ENCODE assay signal across 8 cellular contexts in the genomic region with DNA sequence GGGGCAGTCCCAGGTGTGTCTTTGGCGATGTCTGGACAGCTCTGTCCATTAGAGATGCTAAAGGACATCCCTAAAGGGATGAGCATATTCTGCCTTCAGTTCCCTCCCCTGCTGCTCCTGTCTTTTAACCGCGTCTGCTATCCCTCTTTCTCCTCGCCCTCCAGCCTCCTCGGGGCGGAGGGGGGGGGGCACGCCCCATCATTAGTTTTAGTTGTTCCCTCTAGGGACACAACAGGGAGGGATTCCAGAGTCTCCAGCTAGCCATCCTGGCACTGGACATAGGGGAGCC. TPM values are rescaled to one million over a fixed set of nuclear protein-coding genes. Genes with fewer than 3 reads are reported as not detected.
A peak's percentile ranks its signal among the peaks of the same experiment; 100 is the strongest.
DNase-seq lines count a peak whose midpoint lies in the region; ATAC-seq, FAIRE-seq and TF ChIP-seq lines count a peak whose summit lies in the region.

No MANE protein-coding gene starts in this region.

- H3K9me3 ChIP-seq in heart left ventricle, result no peaks in the 10 kb centered on the region
- H3K9me3 ChIP-seq in breast epithelium, result no peaks in the 10 kb centered on the region
- H3K9me3 ChIP-seq in mononuclear cell (ENCODE audit: low read depth, low read length), result no peaks in the 10 kb centered on the region
- no peaks in the 10 kb centered on the region for H3K9me3 ChIP-seq in aorta (ENCODE audit: control insufficient read depth, low read length)

- peaks cover 0 to 17% (median 3%) of the 10 kb centered on the region in 12 donors for H3K4me1 ChIP-seq in heart left ventricle
- no peaks in the 10 kb centered on the region for H3K4me1 ChIP-seq in breast epithelium
- H3K4me1 ChIP-seq in mononuclear cell (ENCODE audit: insufficient read depth, low read length), result peaks cover 34% of the 10 kb centered on the region
- no peaks in the 10 kb centered on the region for H3K4me1 ChIP-seq in aorta (ENCODE audit: control insufficient read depth in 1 of 2, insufficient read depth in 2 of 2, low read length in 2 of 2)

- no peak for DNase-seq in heart left ventricle
- no peak for DNase-seq in left ventricle myocardium superior
- no peak for DNase-seq in breast epithelium (ENCODE audit: low spot score in 2 of 2)
- no peak for DNase-seq in aorta
- DNase-seq in iPS-NIHi7 (ENCODE audit: extremely low spot score), result no peak
- DNase-seq in GM12892 (ENCODE audit: insufficient read length), result no peak

- TF ChIP-seq POLR2A in heart left ventricle (IDR thresholded peaks at IDR 0.05) (no peak), breast epithelium (IDR thresholded peaks at IDR 0.05) (no peak), GM12892 (IDR thresholded peaks at IDR 0.05; ENCODE audit: low read depth, low read length) (no peak)

- intact Hi-C loops in heart left ventricle (cut with DNase I) (no loop called here), left ventricle myocardium superior (cut with micrococcal nuclease) (no loop called here), breast epithelium (cut with DNase I; ENCODE audit: low total_unique reads) (no loop called here), aorta (cut with DNase I) (no loop called here)

- H3K4me3 ChIP-seq in heart left ventricle (peak overlapping the region; percentile 49 to 97 (median 74)), breast epithelium (peak overlapping the region; percentile 62 to 84 (median 70)), mononuclear cell (ENCODE audit: low read length) (peak overlapping the region; percentile 81), aorta (ENCODE audit: low read length in 2 of 2) (peak overlapping the region; percentile 57 to 76)

- H3K27ac ChIP-seq in heart left ventricle (peak overlapping the region in 11 of 12 donors; percentile 82 to 94 (median 88)), breast epithelium (peak overlapping the region; percentile 87 to 95), aorta (ENCODE audit: low read depth in 1 of 2, low read length in 2 of 2) (peak overlapping the region; percentile 29 to 94)

- H3K27me3 ChIP-seq in heart left ventricle, result no peaks in the 10 kb centered on the region
- H3K27me3 ChIP-seq in breast epithelium, result peaks cover 0 to 11% of the 10 kb centered on the region in 2 donors
- H3K27me3 ChIP-seq in mononuclear cell (ENCODE audit: insufficient read depth, low read length), result no peaks in the 10 kb centered on the region
- no peaks in the 10 kb centered on the region for H3K27me3 ChIP-seq in aorta (ENCODE audit: control insufficient read depth in 1 of 2, insufficient read depth in 2 of 2, low read length in 1 of 2)

- peaks cover 0 to 35% (median 30%) of the 10 kb centered on the region in 9 donors for H3K36me3 ChIP-seq in heart left ventricle
- H3K36me3 ChIP-seq in breast epithelium, result no peaks in the 10 kb centered on the region
- no peaks in the 10 kb centered on the region for H3K36me3 ChIP-seq in aorta (ENCODE audit: control insufficient read depth in 1 of 2, insufficient read depth in 2 of 2, low read length in 1 of 2)

- 0 to 37% (median 18%) methylated on average over 7 of the region's 7 CpGs for WGBS in heart left ventricle, 4 donors
- 1 to 26% methylated on average over 7 of the region's 7 CpGs for WGBS in aorta, 2 donors

- FAIRE-seq in GM12892 (lab: Jason Lieb, UNC), result no peak

- no peak for TF ChIP-seq CTCF in heart left ventricle (IDR thresholded peaks at IDR 0.05)
- TF ChIP-seq CTCF in breast epithelium (IDR thresholded peaks at IDR 0.05), result no peak

- ATAC-seq in heart left ventricle, result peak in 2 of 4 donors; percentile 1 to 13
- no peak for ATAC-seq in left ventricle myocardium superior
- ATAC-seq in aorta (ENCODE audit: low FRiP score), result no peak
- no peak for ATAC-seq in HG03175 (IDR thresholded peaks at IDR 0.05; ENCODE audit: unreplicated experiment)

RNA-seq across cellular contexts. Expression of a gene that starts 1.1 kb away (rescaled TPM):
- 10 to 100 TPM; 11.0 to 20.3 (median 13.2) TPM for total RNA-seq in heart left ventricle
- 10 to 100 TPM; 11.7 to 25.9 TPM for polyA plus RNA-seq in heart left ventricle
- 12.2 TPM for total RNA-seq in left ventricle myocardium superior
- 10 to 100 TPM; 20.0 to 26.3 (median 24.3) TPM for total RNA-seq in breast epithelium
- 83.0 TPM for total RNA-seq in mononuclear cell
- total RNA-seq in aorta, result 10 to 100 TPM; 26.2 to 35.3 TPM
- polyA plus RNA-seq in aorta, result 10 to 100 TPM; 30.3 to 36.4 TPM
- 50.7 TPM for polyA plus RNA-seq in GM12892 (2012; ENCODE audit: missing spikeins)
